In the genomic region with DNA sequence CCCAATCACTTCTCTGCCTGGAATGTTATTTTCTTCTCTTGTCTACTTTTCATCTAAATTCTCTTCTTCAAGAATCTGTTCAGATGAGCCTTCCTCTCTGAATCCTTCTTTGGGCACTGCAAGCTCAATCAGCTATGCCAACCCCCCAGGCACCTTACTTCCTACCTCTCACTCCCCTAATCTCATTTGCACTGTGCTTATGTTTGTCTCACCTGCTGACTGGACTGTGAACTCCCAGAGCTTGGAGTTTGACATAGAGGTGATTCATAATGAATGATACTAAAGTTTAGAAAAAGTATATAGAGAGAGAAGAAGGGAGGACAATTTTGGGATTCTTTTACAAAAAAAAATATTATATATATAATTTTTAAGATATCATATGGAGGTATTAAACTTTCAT, we compare ENCODE assay signal across 22 cellular contexts. TPM values are rescaled to one million over a fixed set of nuclear protein-coding genes. Genes with fewer than 3 reads are reported as not detected.
DNase-seq lines count a peak whose midpoint lies in the region; ATAC-seq, FAIRE-seq and TF ChIP-seq lines count a peak whose summit lies in the region.
"Had no signal": no experiment of that assay in that cellular context is flagged by ENCODE, and none has a peak within 500 bp of the region (broad histone marks: within the 10 kb centered on the region; RNA-seq: fewer than 3 reads in every experiment).

No MANE protein-coding gene starts in this region.

- H3K27me3 ChIP-seq in mammary epithelial cell (ENCODE audit: insufficient read depth, low read length) = no peaks in the 10 kb centered on the region
- no peaks in the 10 kb centered on the region for H3K27me3 ChIP-seq in breast epithelium
- H3K27me3 ChIP-seq in bronchial epithelial cell (ENCODE audit: control insufficient read depth, insufficient read depth, low read length) = no peaks in the 10 kb centered on the region
- H3K27me3 ChIP-seq in mesenchymal stem cell (ENCODE audit: control insufficient read depth in 1 of 2, insufficient read depth in 1 of 2, low read length in 2 of 2) = no peaks in the 10 kb centered on the region

- no peak overlapping the region for H2BK15ac ChIP-seq in mesenchymal stem cell (ENCODE audit: low read depth, poor library complexity, severe bottlenecking)

- no TSS peak for BruUV-seq in mammary epithelial cell (replicated peaks; lab: Mats Ljungman, UMichigan)

- no peak overlapping the region for H2BK120ac ChIP-seq in mesenchymal stem cell (ENCODE audit: low read depth, low read length)

- H3K4me2 ChIP-seq in mammary epithelial cell (ENCODE audit: insufficient read depth, low read depth, low read length) (no peak overlapping the region), mesenchymal stem cell (ENCODE audit: low read length, poor library complexity, severe bottlenecking) (no peak overlapping the region)

- H3K4ac ChIP-seq in mesenchymal stem cell (ENCODE audit: low read depth in 1 of 2, low read length in 2 of 2) = no peak overlapping the region

- no peak for ATAC-seq in HG02763 (IDR thresholded peaks at IDR 0.05; ENCODE audit: unreplicated experiment)
- ATAC-seq: A549, GM12878 had no signal

- H3K4me1 ChIP-seq in mammary epithelial cell (ENCODE audit: insufficient read depth, low read length) = peaks cover 26% of the 10 kb centered on the region
- no peaks in the 10 kb centered on the region for H3K4me1 ChIP-seq in breast epithelium
- H3K4me1 ChIP-seq in mesenchymal stem cell (ENCODE audit: control insufficient read depth, insufficient read depth, low read depth, low read length) = peaks cover 1% of the 10 kb centered on the region
- H3K4me1 ChIP-seq: Caco-2 had no signal

- H3K36me3 ChIP-seq in mammary epithelial cell (ENCODE audit: insufficient read depth, low read length) = no peaks in the 10 kb centered on the region
- no peaks in the 10 kb centered on the region for H3K36me3 ChIP-seq in breast epithelium
- no peaks in the 10 kb centered on the region for H3K36me3 ChIP-seq in bronchial epithelial cell (ENCODE audit: control insufficient read depth, insufficient read depth, low read length)
- no peaks in the 10 kb centered on the region for H3K36me3 ChIP-seq in mesenchymal stem cell (ENCODE audit: control insufficient read depth in 1 of 2, insufficient read depth in 2 of 2, low read depth in 1 of 2, low read length in 2 of 2)

- no peak overlapping the region for H4K91ac ChIP-seq in mesenchymal stem cell (ENCODE audit: low read length)

- H3K79me1 ChIP-seq in mesenchymal stem cell (replicated peaks; ENCODE audit: low read length, poor library complexity, severe bottlenecking) = no peaks in the 10 kb centered on the region

- DNase-seq in mammary epithelial cell (peak; percentile 37), breast epithelium (ENCODE audit: low spot score in 2 of 2) (no peak), bronchial epithelial cell (ENCODE audit: low read depth) (peak; percentile 69), mesenchymal stem cell (no peak), DMS114 treated with DMSO at 0.1 percent for 48 hours (lab: John Stamatoyannopoulos, UW; ENCODE audit: unreplicated experiment) (no peak), frontal cortex (ENCODE audit: low spot score in 2 of 2) (no peak)
- DNase-seq: AML-193; Caco-2; CD4-positive, alpha-beta T cell; DMS53; DND-41; EL; GOT3; H9 had no signal

- no peak overlapping the region for H3K4me3 ChIP-seq in mammary epithelial cell (replicated peaks in 1 of 3; ENCODE audit: insufficient read depth in 1 of 3, low read depth in 2 of 3, low read length in 3 of 3)
- H3K4me3 ChIP-seq in breast epithelium = no peak overlapping the region
- no peak overlapping the region for H3K4me3 ChIP-seq in bronchial epithelial cell (ENCODE audit: low read depth, low read length)
- H3K4me3 ChIP-seq in mesenchymal stem cell (ENCODE audit: insufficient read depth in 1 of 2, low read depth in 1 of 2, low read length in 2 of 2) = no peak overlapping the region
- H3K4me3 ChIP-seq: A549, GM12878 had no signal

- no peak overlapping the region for H2AK5ac ChIP-seq in mesenchymal stem cell (ENCODE audit: low read length, severe bottlenecking)

- no peak overlapping the region for H3K18ac ChIP-seq in mesenchymal stem cell (ENCODE audit: low read depth in 1 of 2, low read length in 2 of 2)

- TF ChIP-seq CTCF in mammary epithelial cell (conservative IDR thresholded peaks at IDR 0.05 in 1 of 2, IDR thresholded peaks at IDR 0.05 in 1 of 2; ENCODE audit: extremely low read depth in 1 of 2, insufficient read depth in 1 of 2, low read depth in 1 of 2, low read length in 2 of 2) (no peak), breast epithelium (IDR thresholded peaks at IDR 0.05) (no peak), bronchial epithelial cell (IDR thresholded peaks at IDR 0.05; ENCODE audit: insufficient read depth, low read length, severe bottlenecking) (no peak)

- H3K9me3 ChIP-seq in mammary epithelial cell (replicated peaks; ENCODE audit: insufficient read depth, low read length) (no peaks in the 10 kb centered on the region), breast epithelium (no peaks in the 10 kb centered on the region), mesenchymal stem cell (ENCODE audit: control insufficient read depth, low read length) (no peaks in the 10 kb centered on the region)
- H3K9me3 ChIP-seq: A549, Caco-2 had no signal

- no peak overlapping the region for H4K8ac ChIP-seq in mesenchymal stem cell (ENCODE audit: low read length)

- no peak overlapping the region for H2BK5ac ChIP-seq in mesenchymal stem cell (ENCODE audit: low read depth, low read length, poor library complexity, severe bottlenecking)

- no peak overlapping the region for H3K14ac ChIP-seq in mesenchymal stem cell (ENCODE audit: low read length in 2 of 2)

- dilution Hi-C loops in mammary epithelial cell (cut with HindIII; ENCODE audit: low sequenced_read_pairs) = no loop called here

- no peak overlapping the region for H2BK12ac ChIP-seq in mesenchymal stem cell (ENCODE audit: low read length in 2 of 2)

- TF ChIP-seq POLR2A in breast epithelium (IDR thresholded peaks at IDR 0.05) = no peak

- no peaks in the 10 kb centered on the region for H4K20me1 ChIP-seq in mammary epithelial cell (ENCODE audit: insufficient read depth, low read length)

- no peak overlapping the region for H2AFZ ChIP-seq in mammary epithelial cell (ENCODE audit: low read depth, low read length)
- H2AFZ ChIP-seq in mesenchymal stem cell (ENCODE audit: low read depth, low read length) = no peak overlapping the region

- H3K9ac ChIP-seq in mammary epithelial cell (ENCODE audit: insufficient read depth, low read length) = no peak overlapping the region
- no peak overlapping the region for H3K9ac ChIP-seq in mesenchymal stem cell (ENCODE audit: low read length)

- intact Hi-C loops in mammary epithelial cell (cut with micrococcal nuclease) (no loop called here), breast epithelium (cut with DNase I; ENCODE audit: low total_unique reads) (no loop called here)

- CTCF ChIA-PET in mammary epithelial cell (lab: Charles Lee; ENCODE audit: low non-redundant PET) = interaction anchor here (0.7 kb wide), 1 partner anchor 13 kb away, joined by 4 read pairs; no protein-coding TSS in a partner anchor

- H3K79me2 ChIP-seq in mammary epithelial cell (ENCODE audit: insufficient read depth, low read length) = no peaks in the 10 kb centered on the region

- H3K27ac ChIP-seq in mammary epithelial cell (ENCODE audit: insufficient read depth, low read depth, low read length) (no peak overlapping the region), breast epithelium (no peak overlapping the region), mesenchymal stem cell (ENCODE audit: low read length, poor library complexity, severe bottlenecking) (peak overlapping the region; percentile 44)
- H3K27ac ChIP-seq: 22Rv1, C4-2B, HL-60 had no signal

- no peak for FAIRE-seq in bronchial epithelial cell (lab: Jason Lieb, UNC)
- FAIRE-seq in frontal cortex (lab: Jason Lieb, UNC) = no peak
- FAIRE-seq: A549, GM12878 had no signal

- no peak overlapping the region for H3K23ac ChIP-seq in mesenchymal stem cell (ENCODE audit: low read length in 2 of 2)

- in situ Hi-C loops in mammary epithelial cell (cut with MboI; ENCODE audit: low sequenced_read_pairs in 2 of 2) = no loop called here

RNA-seq across cellular contexts. Expression of a gene that starts 36.3 kb away (rescaled TPM):
- total RNA-seq in mammary epithelial cell = not detected
- 0.05 TPM for polyA plus RNA-seq in mammary epithelial cell
- not detected for polyA minus RNA-seq in mammary epithelial cell
- not detected for total RNA-seq in breast epithelium
- total RNA-seq in bronchial epithelial cell = 0.79 TPM in 1 of 2 replicates, not detected in the other
- not detected for polyA plus RNA-seq in mesenchymal stem cell (2013, experiment 1 of 2)
- polyA plus RNA-seq in mesenchymal stem cell (2013, experiment 2 of 2) = not detected
- total RNA-seq in frontal cortex = not detected
- total RNA-seq: Caco-2; CD4-positive, alpha-beta T cell; G401; GM12878; H9 had no signal
- polyA plus RNA-seq: BJ, GM12878 had no signal

Comparison
In these comparisons a context has a peak if more than half of its experiments do, and no peak if none do; other contexts are left out.
1. DNase-seq: peak in mammary epithelial cell (single experiment) and bronchial epithelial cell (single experiment); none in breast epithelium (0 of 2), mesenchymal stem cell (single experiment), DMS114 treated with DMSO at 0.1 percent for 48 hours (single experiment) and frontal cortex (0 of 2).